In the genomic region with DNA sequence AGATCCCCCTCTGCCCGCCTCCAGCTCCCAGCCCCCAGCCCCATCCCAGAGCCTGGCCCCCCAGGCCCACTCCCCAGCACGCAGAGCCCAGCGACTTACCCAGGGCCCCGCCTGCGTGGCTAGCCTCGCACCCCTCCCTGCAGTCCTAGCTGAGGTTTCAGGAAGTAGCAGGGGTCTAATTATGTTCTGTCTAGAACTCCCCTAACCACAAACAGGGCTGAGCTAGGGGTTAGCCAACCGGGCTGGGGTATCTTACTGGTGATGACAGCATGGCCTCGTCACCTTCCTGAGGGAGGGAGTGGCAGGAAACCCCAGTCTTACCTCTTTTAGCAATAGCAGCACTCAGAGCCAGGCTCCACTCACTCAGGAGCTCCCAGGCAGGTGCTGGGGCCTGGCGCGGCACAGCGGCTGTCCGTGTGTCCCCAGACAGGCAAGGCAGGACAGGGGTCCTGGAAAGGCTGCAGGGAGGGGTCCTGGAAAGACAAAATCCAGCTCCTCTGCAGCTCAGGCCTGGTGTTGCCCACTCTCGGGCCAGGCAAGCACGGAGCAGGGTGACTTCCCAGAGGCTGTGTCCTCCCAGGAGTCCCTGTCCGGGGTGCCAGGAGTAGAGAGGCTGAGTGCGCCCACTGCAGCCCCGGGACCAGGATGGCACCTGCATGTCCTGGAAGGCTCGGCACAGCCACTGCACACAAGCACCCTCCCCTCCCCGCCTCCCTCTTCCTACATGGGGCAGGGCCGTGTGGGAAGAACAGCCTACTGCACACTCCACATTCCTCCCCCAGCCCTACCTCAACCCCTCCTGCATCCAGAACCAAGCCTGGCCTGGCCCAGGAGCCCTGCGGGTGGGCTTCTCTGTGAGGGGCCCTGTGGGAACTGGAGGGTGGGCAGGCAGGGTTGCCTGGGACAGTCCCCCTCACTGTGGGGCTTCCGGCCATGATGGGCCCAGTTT, we compare ENCODE assay signal across 1 cellular context.
TF ChIP-seq lines count a peak whose summit lies in the region.

A gene with protein sequence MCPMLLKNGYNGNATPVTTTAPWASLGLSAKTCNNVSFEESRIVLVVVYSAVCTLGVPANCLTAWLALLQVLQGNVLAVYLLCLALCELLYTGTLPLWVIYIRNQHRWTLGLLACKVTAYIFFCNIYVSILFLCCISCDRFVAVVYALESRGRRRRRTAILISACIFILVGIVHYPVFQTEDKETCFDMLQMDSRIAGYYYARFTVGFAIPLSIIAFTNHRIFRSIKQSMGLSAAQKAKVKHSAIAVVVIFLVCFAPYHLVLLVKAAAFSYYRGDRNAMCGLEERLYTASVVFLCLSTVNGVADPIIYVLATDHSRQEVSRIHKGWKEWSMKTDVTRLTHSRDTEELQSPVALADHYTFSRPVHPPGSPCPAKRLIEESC (minus strand): TSS at position 151 of the 949 bp plus-strand sequence. CDS start 10,010 bp downstream, outside the sequence.

TF ChIP-seq in HepG2, 621 proteins besides CTCF, POLR2A, EP300 and RAD21 (continued from another document):
- TF ChIP-seq ZNF572 (CRISPR knock-in tag; IDR thresholded peaks at IDR 0.05) (no peak), NFKB2 (CRISPR knock-in tag; IDR thresholded peaks at IDR 0.05; ENCODE audit: borderline replicate concordance) (no peak), ZNF703 (CRISPR knock-in tag; IDR thresholded peaks at IDR 0.05; ENCODE audit: borderline replicate concordance) (no peak), SOX13 (IDR thresholded peaks at IDR 0.05) (no peak), SOX13 (CRISPR knock-in tag; conservative IDR thresholded peaks at IDR 0.05 in 1 of 2, IDR thresholded peaks at IDR 0.05 in 1 of 2) (no peak), NFYC (CRISPR knock-in tag; IDR thresholded peaks at IDR 0.05) (no peak), ATF1 (CRISPR knock-in tag; IDR thresholded peaks at IDR 0.05) (no peak), GABPB1 (CRISPR knock-in tag; IDR thresholded peaks at IDR 0.05) (no peak), ZBTB42 (CRISPR knock-in tag; IDR thresholded peaks at IDR 0.05) (no peak), ZNF484 (CRISPR knock-in tag; IDR thresholded peaks at IDR 0.05; ENCODE audit: borderline replicate concordance, low read depth) (no peak)
- TF ChIP-seq, protein P1, sequence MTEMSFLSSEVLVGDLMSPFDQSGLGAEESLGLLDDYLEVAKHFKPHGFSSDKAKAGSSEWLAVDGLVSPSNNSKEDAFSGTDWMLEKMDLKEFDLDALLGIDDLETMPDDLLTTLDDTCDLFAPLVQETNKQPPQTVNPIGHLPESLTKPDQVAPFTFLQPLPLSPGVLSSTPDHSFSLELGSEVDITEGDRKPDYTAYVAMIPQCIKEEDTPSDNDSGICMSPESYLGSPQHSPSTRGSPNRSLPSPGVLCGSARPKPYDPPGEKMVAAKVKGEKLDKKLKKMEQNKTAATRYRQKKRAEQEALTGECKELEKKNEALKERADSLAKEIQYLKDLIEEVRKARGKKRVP (CRISPR knock-in tag; IDR thresholded peaks at IDR 0.05): no peak
